In genomic region chr17:68981288-68981687, GRCh38 we compare ENCODE assay signal across 10 cellular contexts. TPM values are rescaled to one million over a fixed set of nuclear protein-coding genes. Genes with fewer than 3 reads are reported as not detected.
A peak's percentile ranks its signal among the peaks of the same experiment; 100 is the strongest.
DNase-seq lines count a peak whose midpoint lies in the region; ATAC-seq, FAIRE-seq and TF ChIP-seq lines count a peak whose summit lies in the region.
"Had no signal": no experiment of that assay in that cellular context is flagged by ENCODE, and none has a peak within 500 bp of the region (broad histone marks: within the 10 kb centered on the region; RNA-seq: fewer than 3 reads in every experiment).

No MANE protein-coding gene starts in this region.

- no TSS peak for BruUV-seq in GM12878 (replicated peaks; lab: Mats Ljungman, UMichigan)

- H2AFZ ChIP-seq in GM12878 (ENCODE audit: control insufficient read depth, low read depth, low read length), result no peak overlapping the region

- peak; percentile 56 for FAIRE-seq in GM12878 (lab: Jason Lieb, UNC)
- FAIRE-seq: frontal cortex had no signal

- H3K36me3 ChIP-seq in GM12878 (ENCODE audit: control insufficient read depth in 2 of 2, insufficient read depth in 2 of 2, low read length in 1 of 2) (no peaks in the 10 kb centered on the region), mucosa of descending colon (ENCODE audit: low read depth) (no peaks in the 10 kb centered on the region)

- intact Hi-C loops in GM12878 (cut with micrococcal nuclease; ENCODE audit: unreplicated experiment) (no loop called here), mucosa of descending colon (cut with DNase I, micrococcal nuclease) (loop anchor here in 1 of 2 donors (5.0 kb wide), 1 partner anchor 194 kb away; no protein-coding TSS in a partner anchor)

- in situ Hi-C loops in GM12878 (cut with MboI), result no loop called here

- H3K4me3 ChIP-seq in GM12878 (no peak overlapping the region), mucosa of descending colon (no peak overlapping the region)

- H3K9me3 ChIP-seq in GM12878 (replicated peaks; ENCODE audit: control insufficient read depth, insufficient read depth, low read length) (no peaks in the 10 kb centered on the region), mucosa of descending colon (no peaks in the 10 kb centered on the region)

- no peak overlapping the region for H3K27ac ChIP-seq in GM12878 (ENCODE audit: control insufficient read depth, insufficient read depth)

- TF ChIP-seq CTCF in GM12878 (IDR thresholded peaks at IDR 0.05 in 2 of 3, conservative IDR thresholded peaks at IDR 0.05 in 1 of 3; ENCODE audit: control insufficient read depth in 2 of 3, extremely low read depth in 1 of 3, insufficient read depth in 1 of 3, low read depth in 3 of 3, low read length in 3 of 3), result no peak
- no peak for TF ChIP-seq CTCF in mucosa of descending colon (IDR thresholded peaks at IDR 0.05)

- 24% methylated on average over 2 of the region's 2 CpGs for WGBS in GM12878 (ENCODE audit: insufficient coverage, insufficient replicate concordance, low lambda C conversion rate, missing lambda C conversion rate)

- ATAC-seq in HG03066 (IDR thresholded peaks at IDR 0.05; ENCODE audit: low read depth, unreplicated experiment) (peak; percentile 73), GM12878 (peak; percentile 92), mucosa of descending colon (peak; percentile 29)

- CTCF ChIA-PET in GM12878 (lab: Yijun Ruan, JAX), result no interaction called here

- no peaks in the 10 kb centered on the region for H4K20me1 ChIP-seq in GM12878 (ENCODE audit: control insufficient read depth, insufficient read depth)

- no peak for TF ChIP-seq RAD21 in GM12878 (IDR thresholded peaks at IDR 0.05; ENCODE audit: insufficient read depth, low read depth, low read length)

- H3K4me2 ChIP-seq in GM12878 (ENCODE audit: control insufficient read depth, insufficient read depth), result peak overlapping the region; percentile 25; the same call in 1 of the 2 replicates

- no peaks in the 10 kb centered on the region for H3K79me2 ChIP-seq in GM12878 (ENCODE audit: control insufficient read depth, insufficient read depth, low read length)

- no peak for TF ChIP-seq POLR2A in GM12878 (IDR thresholded peaks at IDR 0.05; ENCODE audit: low read depth, low read length)

- POLR2A ChIA-PET in GM12878 (lab: Charles Lee), result no interaction called here

- SMC1A ChIA-PET in GM12878 (lab: Charles Lee; ENCODE audit: uncharacterized antibody, unreplicated experiment), result interaction anchor here (1.2 kb wide), 1 partner anchor 9 kb away, joined by 3 read pairs; no protein-coding TSS in a partner anchor

- TF ChIP-seq EP300 in GM12878 (IDR thresholded peaks at IDR 0.05; ENCODE audit: borderline replicate concordance in 1 of 2, control insufficient read depth in 1 of 2, low read depth in 2 of 2, low read length in 2 of 2), result no peak

- RAD21 ChIA-PET in GM12878 (lab: Charles Lee; ENCODE audit: unreplicated experiment), result no interaction called here

- H3K4me1 ChIP-seq in GM12878 (ENCODE audit: control insufficient read depth, insufficient read depth, low read length) (no peaks in the 10 kb centered on the region; the same call in 1 of the 2 replicates), mucosa of descending colon (ENCODE audit: low read depth) (no peaks in the 10 kb centered on the region)

- H3K27me3 ChIP-seq in GM12878 (replicated peaks in 1 of 2; ENCODE audit: control insufficient read depth in 2 of 2, insufficient read depth in 2 of 2, low read length in 1 of 2), result no peaks in the 10 kb centered on the region

- DNase-seq in CMK (ENCODE audit: low read depth), result peak; percentile 9
- DNase-seq in GM12878 (ENCODE audit: low read depth, low spot score), result peak; percentile 32
- DNase-seq in mucosa of descending colon, result peak in 1 of 3 donors; percentile 47
- DNase-seq in mesenteric fat pad (ENCODE audit: low spot score), result no peak
- no peak for DNase-seq in activated CD4-positive, CD25-positive, alpha-beta regulatory T cell (lab: John Stamatoyannopoulos, UW)
- DNase-seq in effector CD4-positive, alpha-beta T cell, result no peak
- no peak for DNase-seq in NCI-H510A (lab: John Stamatoyannopoulos, UW)
- DNase-seq: activated CD4-positive, alpha-beta T cell treated with anti-CD3 and anti-CD28 coated beads, Interleukin-2, amount 50 U/mL, for 1 hour had no signal

- H3K9ac ChIP-seq in GM12878 (ENCODE audit: control insufficient read depth, insufficient read depth, low read length), result no peak overlapping the region

TF ChIP-seq in GM12878, 131 proteins besides CTCF, POLR2A, EP300 and RAD21:
- TF ChIP-seq HCFC1 (IDR thresholded peaks at IDR 0.05; ENCODE audit: low read length) (no peak), POLR2AphosphoS2 (IDR thresholded peaks at IDR 0.05; ENCODE audit: low read depth, low read length) (no peak), IKZF1 (conservative IDR thresholded peaks at IDR 0.05) (peak; percentile 71), EED (IDR thresholded peaks at IDR 0.05; ENCODE audit: low read depth) (0 out of 2 replicates have a peak, but pooled peaks have one; percentile 18), CREM (IDR thresholded peaks at IDR 0.05; ENCODE audit: low read depth) (no peak), RUNX3 (IDR thresholded peaks at IDR 0.05; ENCODE audit: low read length) (peak; percentile 77), MLLT1 (IDR thresholded peaks at IDR 0.05) (peak; percentile 46; the same call in 1 of the 2 replicates), PAX5 (IDR thresholded peaks at IDR 0.05; ENCODE audit: borderline replicate concordance, low read depth, low read length) (0 out of 2 replicates have a peak, but pooled peaks have one; percentile 34), BCL11A (IDR thresholded peaks at IDR 0.05; ENCODE audit: low read depth, low read length) (peak; percentile 42; the same call in 1 of the 2 replicates), IKZF2 (IDR thresholded peaks at IDR 0.05) (peak; percentile 46 to 65; a peak in 3 of 4 replicates)
TF ChIP-seq in GM12878: peak in this region for 7.

RNA-seq across cellular contexts. Expression of gene ABCA8, which starts 26.1 kb away (rescaled TPM):
- total RNA-seq in GM12878 (2013; cell fraction: nucleolus; rRNA removed), result 0.67 and 0.83 TPM in 2 replicates
- total RNA-seq in GM12878 (2014; rRNA removed) (not detected in 2 replicates), GM12878 (2014; rRNA removed; fragmentation: Illumina TruSeq; extraction: Trizol) (not detected in 2 replicates), GM12878 (2021) (0.15 and 0.19 TPM in 2 replicates), mucosa of descending colon (10 to 100 TPM in 2 of 3 donors, 1 to 10 TPM in 1; 6.0 to 42.1 (median 13.1) TPM), mesenteric fat pad (90.5 TPM)
- polyA plus RNA-seq in GM12878 (2011; ENCODE audit: low read depth), result not detected
- polyA plus RNA-seq in GM12878 (2011; rRNA removed) (0.05 and 0.06 TPM in 2 replicates), GM12878 (2014; fragmentation: Illumina TruSeq; extraction: Trizol) (not detected in 2 replicates), GM12878 (2014; fragmentation: Nextera tagmentation; extraction: Ambion mirVana) (not detected), GM12878 (2014; rRNA removed) (not detected in 2 replicates), GM12878 (2016; fragmentation: Nextera tagmentation; extraction: Ambion mirVana) (not detected)
- 0.02 TPM in 1 of 2 replicates, not detected in the other for polyA plus RNA-seq in GM12878 (2011; cell fraction: cytosol; rRNA removed)
- polyA plus RNA-seq in GM12878 (2011; cell fraction: nucleus; rRNA removed), result 0.04 TPM in 1 of 2 replicates, not detected in the other
- polyA plus RNA-seq in GM12878 (2012), result 0.04 and 0.11 TPM in 2 replicates
- polyA minus RNA-seq in GM12878 (2011; rRNA and poly(A)+ RNA removed), result not detected in 2 replicates
- not detected in 2 replicates for polyA minus RNA-seq in GM12878 (2011; cell fraction: cytosol; rRNA and poly(A)+ RNA removed)
- not detected in 2 replicates for polyA minus RNA-seq in GM12878 (2011; cell fraction: nucleus; rRNA and poly(A)+ RNA removed)

Comparison
In these comparisons a context has a peak if more than half of its experiments do, and no peak if none do; other contexts are left out.
1. DNase-seq: peak in CMK (single experiment) and GM12878 (single experiment); none in mesenteric fat pad (single experiment), activated CD4-positive, CD25-positive, alpha-beta regulatory T cell (0 of 4), effector CD4-positive, alpha-beta T cell (single experiment) and NCI-H510A (single experiment).
2. ATAC-seq: peak in every context shown above with its lines; median percentile 92 in GM12878; 73 in HG03066; 29 in mucosa of descending colon.